Comparison of ENCODE assay signal across 7 cellular contexts in genomic region chr16:55221836-55222235, GRCh38.
"Had no signal": no experiment of that assay in that cellular context is flagged by ENCODE, and none has a peak within 500 bp of the region (broad histone marks: within the 10 kb centered on the region; RNA-seq: fewer than 3 reads in every experiment).

No MANE protein-coding gene starts in this region.

- H3K9ac ChIP-seq: KMS-11 had no signal

- H3K27ac ChIP-seq: HL-60, KMS-11 had no signal

- H3K4me3 Mint-ChIP-seq: IgD-negative memory B cell had no signal

- FAIRE-seq: HTR-8/SVneo had no signal

- H3K36me3 Mint-ChIP-seq: IgD-negative memory B cell had no signal

- H3K27ac Mint-ChIP-seq: IgD-negative memory B cell had no signal

- H3K4me2 ChIP-seq: KMS-11 had no signal

- DNase-seq: IMR-90, KBM-7, KG1 had no signal
